ENCODE assay signal across 1 cellular context in genomic region chr5:103472820-103473219, GRCh38.
TF ChIP-seq lines count a peak whose summit lies in the region.

No MANE protein-coding gene starts in this region.

TF ChIP-seq in K562, 482 proteins besides CTCF, POLR2A, EP300 and RAD21 (continued from another document and continues in another):
- TF ChIP-seq ATF2 (CRISPR knock-in tag; IDR thresholded peaks at IDR 0.05): no peak
- peak; percentile 97 for TF ChIP-seq NFE2 (IDR thresholded peaks at IDR 0.05; ENCODE audit: low read depth)
- no peak for TF ChIP-seq ZBTB40 (IDR thresholded peaks at IDR 0.05)
- TF ChIP-seq ZBTB40 (CRISPR knock-in tag; IDR thresholded peaks at IDR 0.05): no peak
- no peak for TF ChIP-seq ZC3H8 (IDR thresholded peaks at IDR 0.05)
- no peak for TF ChIP-seq ZNF253 (CRISPR knock-in tag; conservative IDR thresholded peaks at IDR 0.05)
- TF ChIP-seq CTBP1 (IDR thresholded peaks at IDR 0.05; ENCODE audit: borderline replicate concordance): peak; percentile 67; the same call in 1 of the 2 replicates
- TF ChIP-seq SRF (CRISPR knock-in tag; IDR thresholded peaks at IDR 0.05): no peak
- TF ChIP-seq NCOA6 (IDR thresholded peaks at IDR 0.05): no peak
- TF ChIP-seq ZNF23 (CRISPR knock-in tag; IDR thresholded peaks at IDR 0.05): no peak
- no peak for TF ChIP-seq ELF2 (CRISPR knock-in tag; IDR thresholded peaks at IDR 0.05)
- TF ChIP-seq HNRNPL (IDR thresholded peaks at IDR 0.05; ENCODE audit: low read depth, low read length): no peak
- no peak for TF ChIP-seq DMBX1 (CRISPR knock-in tag; IDR thresholded peaks at IDR 0.05; ENCODE audit: borderline replicate concordance)
- no peak for TF ChIP-seq CEBPZ (IDR thresholded peaks at IDR 0.05; ENCODE audit: borderline replicate concordance, low read depth, low read length)
- no peak for TF ChIP-seq RFX7 (CRISPR knock-in tag; IDR thresholded peaks at IDR 0.05)
- no peak for TF ChIP-seq BRD9 (IDR thresholded peaks at IDR 0.05; ENCODE audit: low read depth, partially characterized antibody)
- TF ChIP-seq ZNF124 (CRISPR knock-in tag; IDR thresholded peaks at IDR 0.05): no peak
- no peak for TF ChIP-seq RBM15 (IDR thresholded peaks at IDR 0.05; ENCODE audit: insufficient read depth, low read length)
- no peak for TF ChIP-seq MCM7 (IDR thresholded peaks at IDR 0.05)
- no peak for TF ChIP-seq FUS (optimal IDR thresholded peaks at IDR 0.05; ENCODE audit: low read depth, low read length)
- TF ChIP-seq MGA (IDR thresholded peaks at IDR 0.05): no peak
- TF ChIP-seq ZNF143 (CRISPR knock-in tag; IDR thresholded peaks at IDR 0.05): no peak
- no peak for TF ChIP-seq SMAD2 (IDR thresholded peaks at IDR 0.05; ENCODE audit: low read depth, low read length)
- no peak for TF ChIP-seq LEF1 (IDR thresholded peaks at IDR 0.05)
- TF ChIP-seq RAD51 (IDR thresholded peaks at IDR 0.05; ENCODE audit: borderline replicate concordance, low read depth): no peak
- no peak for TF ChIP-seq NR2C2 (CRISPR knock-in tag; IDR thresholded peaks at IDR 0.05)
- peak; percentile 88 for TF ChIP-seq NR2C2 (tag; IDR thresholded peaks at IDR 0.05)
- TF ChIP-seq ZHX1 (conservative IDR thresholded peaks at IDR 0.05; ENCODE audit: low read length): no peak
- TF ChIP-seq BRF1 (IDR thresholded peaks at IDR 0.05; ENCODE audit: borderline replicate concordance, extremely low read depth, insufficient read length): no peak
